Comparison of ENCODE assay signal across 11 cellular contexts in genomic region chr17:53428913-53429312, GRCh38.
"Had no signal": no experiment of that assay in that cellular context is flagged by ENCODE, and none has a peak within 500 bp of the region (broad histone marks: within the 10 kb centered on the region; RNA-seq: fewer than 3 reads in every experiment).

No MANE protein-coding gene starts in this region.

- ATAC-seq: GM23338, HCT116 had no signal

- H3K9me3 ChIP-seq: HAP-1 had no signal

- H3K4me2 ChIP-seq: GM23338 had no signal

- H3K27ac ChIP-seq: GM23248 had no signal

- FAIRE-seq: H1, H54 had no signal

- H3K4me1 ChIP-seq: HAP-1 had no signal

- H2AFZ ChIP-seq: GM23248, GM23338 had no signal

- DNase-seq: GM23248, GOT3, H7, H9, HCEC 1CT, HFFc6 had no signal

- H3K9ac ChIP-seq: GM23248 had no signal

- H3K36me3 ChIP-seq: HAP-1 had no signal

- H3K4me3 ChIP-seq: GM23248, GM23338, HAP-1 had no signal
